Comparison of ENCODE assay signal across 8 cellular contexts in genomic region chr9:86354882-86355399, GRCh38. TPM values are rescaled to one million over a fixed set of nuclear protein-coding genes. Genes with fewer than 3 reads are reported as not detected.
DNase-seq lines count a peak whose midpoint lies in the region; ATAC-seq, FAIRE-seq and TF ChIP-seq lines count a peak whose summit lies in the region.

No MANE protein-coding gene starts in this region.

- DNase-seq in A549 (ENCODE audit: low read depth in 1 of 2, low spot score in 1 of 2), result peak in 1 of 2 experiments; percentile 28
- DNase-seq in HAP-1 (ENCODE audit: low spot score in 2 of 2), result no peak
- no peak for DNase-seq in activated T-helper 1 cell treated with anti-CD3 and anti-CD28 coated beads, Interleukin-12 subunit alpha, Interleukin-12 subunit beta, Interleukin-2, Interleukin-4 antibody, amounts not matched to agents 30 ng/mL and 10 ng/mL and 1 ng/mL, durations not matched to agents 14 hours and 24 hours and 36 hours (ENCODE audit: low spot score)
- DNase-seq in hepatic stellate cell (ENCODE audit: low spot score), result peak; percentile 36
- DNase-seq in small intestine, result no peak
- DNase-seq in effector CD8-positive, alpha-beta T cell (lab: John Stamatoyannopoulos, UW), result no peak

- no peak for TF ChIP-seq POLR2A in A549 (IDR thresholded peaks at IDR 0.05; ENCODE audit: low read length)

- H3K36me3 ChIP-seq in HAP-1 (replicated peaks), result no peaks in the 10 kb centered on the region; the same call in 1 of the 2 replicates
- H3K36me3 ChIP-seq in small intestine (ENCODE audit: control insufficient read depth in 2 of 2, insufficient read depth in 2 of 2, low read length in 2 of 2), result peaks cover 0 to 2% of the 10 kb centered on the region in 2 donors

- 38% methylated on average over 14 of the region's 20 CpGs for WGBS in A549 (ENCODE audit: missing lambda C conversion rate)
- WGBS in small intestine, 3 donors, result 17 to 23% (median 20%) methylated on average over 20 of the region's 20 CpGs

- in situ Hi-C loops in HAP-1 (cut with MboI; ENCODE audit: low sequenced_read_pairs), result loop anchor here (5.0 kb wide), 1 partner anchor 68 kb away; no protein-coding TSS in a partner anchor

- CTCF ChIA-PET in A549 (lab: Yijun Ruan, JAX), result interaction anchor here (0.9 kb wide), 1 partner anchor 51 kb away, joined by 3 read pairs; no protein-coding TSS in a partner anchor

- peak; percentile 9 to 41; a peak in 3 of 6 replicates for ATAC-seq in A549
- no peak for ATAC-seq in GM18498 (IDR thresholded peaks at IDR 0.05; ENCODE audit: unreplicated experiment)
- no peak for ATAC-seq in HG03025 (IDR thresholded peaks at IDR 0.05; ENCODE audit: low FRiP score, unreplicated experiment)

- H3K4me2 ChIP-seq in A549, result peak overlapping the region; percentile 93

- H3K27ac Mint-ChIP-seq in activated T-helper 1 cell treated with anti-CD3 and anti-CD28 coated beads, Interleukin-12 subunit alpha, Interleukin-12 subunit beta, Interleukin-2, Interleukin-4 antibody, amounts not matched to agents 30 ng/mL and 10 ng/mL and 1 ng/mL, durations not matched to agents 14 hours and 24 hours and 36 hours, result peak overlapping the region; percentile 86

- H3K9me3 Mint-ChIP-seq in activated T-helper 1 cell treated with anti-CD3 and anti-CD28 coated beads, Interleukin-12 subunit alpha, Interleukin-12 subunit beta, Interleukin-2, Interleukin-4 antibody, amounts not matched to agents 30 ng/mL and 10 ng/mL and 1 ng/mL, durations not matched to agents 14 hours and 24 hours and 36 hours, result peaks cover 3% of the 10 kb centered on the region

- TF ChIP-seq RAD21 in A549 (conservative IDR thresholded peaks at IDR 0.05 in 1 of 2, IDR thresholded peaks at IDR 0.05 in 1 of 2), result 0 out of 5 replicates have a peak, but pooled peaks of 1 of the 2 experiments have one; percentile 4

- H3K27ac ChIP-seq in A549, result peak overlapping the region; percentile 76 to 98
- H3K27ac ChIP-seq in small intestine (ENCODE audit: low read depth in 1 of 2, low read length in 1 of 2), result peak overlapping the region; percentile 63 to 99

- POLR2A ChIA-PET in A549 (lab: Yijun Ruan, JAX), result no interaction called here

- H3K9me3 ChIP-seq in A549, result no peaks in the 10 kb centered on the region
- H3K9me3 ChIP-seq in HAP-1, result no peaks in the 10 kb centered on the region
- H3K9me3 ChIP-seq in small intestine (ENCODE audit: control insufficient read depth, low read depth), result no peaks in the 10 kb centered on the region

- H3K27me3 ChIP-seq in HAP-1 (ENCODE audit: low read depth), result no peaks in the 10 kb centered on the region
- H3K27me3 ChIP-seq in small intestine (ENCODE audit: control insufficient read depth in 2 of 2, insufficient read depth in 2 of 2, low read length in 2 of 2), result no peaks in the 10 kb centered on the region

- H3K36me3 Mint-ChIP-seq in activated T-helper 1 cell treated with anti-CD3 and anti-CD28 coated beads, Interleukin-12 subunit alpha, Interleukin-12 subunit beta, Interleukin-2, Interleukin-4 antibody, amounts not matched to agents 30 ng/mL and 10 ng/mL and 1 ng/mL, durations not matched to agents 14 hours and 24 hours and 36 hours (ENCODE audit: low read depth), result peaks cover 28% of the 10 kb centered on the region

- peak overlapping the region; percentile 74 for H3K4me3 ChIP-seq in A549
- H3K4me3 ChIP-seq in HAP-1, result peak overlapping the region; percentile 95
- H3K4me3 ChIP-seq in small intestine (ENCODE audit: low read depth in 1 of 2, low read length in 2 of 2), result peak overlapping the region; percentile 76 to 96

- peaks cover 37% of the 10 kb centered on the region for H3K4me1 Mint-ChIP-seq in activated T-helper 1 cell treated with anti-CD3 and anti-CD28 coated beads, Interleukin-12 subunit alpha, Interleukin-12 subunit beta, Interleukin-2, Interleukin-4 antibody, amounts not matched to agents 30 ng/mL and 10 ng/mL and 1 ng/mL, durations not matched to agents 14 hours and 24 hours and 36 hours (ENCODE audit: low read depth)

- intact Hi-C loops in activated T-helper 1 cell treated with anti-CD3 and anti-CD28 coated beads, Interleukin-12 subunit alpha, Interleukin-12 subunit beta, Interleukin-2, Interleukin-4 antibody, amounts not matched to agents 30 ng/mL and 10 ng/mL and 1 ng/mL, durations not matched to agents 14 hours and 24 hours and 36 hours (cut with micrococcal nuclease), result loop anchor here (1.0 to 10.0 kb wide), 9 partner anchors 52 to 1947 kb away; partner anchors contain the start of genes AGTPBP1, GAS1 and ISCA1

- peaks cover 20% of the 10 kb centered on the region for H3K4me1 ChIP-seq in A549
- H3K4me1 ChIP-seq in HAP-1, result peaks cover 22% of the 10 kb centered on the region
- peaks cover 2 to 8% of the 10 kb centered on the region in 2 donors for H3K4me1 ChIP-seq in small intestine (ENCODE audit: control insufficient read depth in 2 of 2, insufficient read depth in 1 of 2, low read depth in 1 of 2, low read length in 1 of 2)

- no peak for TF ChIP-seq CTCF in A549 (IDR thresholded peaks at IDR 0.05)

- no peak for TF ChIP-seq EP300 in A549 (IDR thresholded peaks at IDR 0.05)

- FAIRE-seq in A549 (lab: Jason Lieb, UNC) (no peak), small intestine (lab: Jason Lieb, UNC) (no peak)

- H3K4me3 Mint-ChIP-seq in activated T-helper 1 cell treated with anti-CD3 and anti-CD28 coated beads, Interleukin-12 subunit alpha, Interleukin-12 subunit beta, Interleukin-2, Interleukin-4 antibody, amounts not matched to agents 30 ng/mL and 10 ng/mL and 1 ng/mL, durations not matched to agents 14 hours and 24 hours and 36 hours, result peak overlapping the region; percentile 99

- peaks cover 23% of the 10 kb centered on the region for H3K27me3 Mint-ChIP-seq in activated T-helper 1 cell treated with anti-CD3 and anti-CD28 coated beads, Interleukin-12 subunit alpha, Interleukin-12 subunit beta, Interleukin-2, Interleukin-4 antibody, amounts not matched to agents 30 ng/mL and 10 ng/mL and 1 ng/mL, durations not matched to agents 14 hours and 24 hours and 36 hours (ENCODE audit: insufficient read depth)

TF ChIP-seq in A549, 52 proteins besides CTCF, POLR2A, EP300 and RAD21:
- TF ChIP-seq RNF2 (IDR thresholded peaks at IDR 0.05; ENCODE audit: borderline replicate concordance, low read depth), result peak; percentile 45; the same call in 1 of the 2 replicates
- no peak for TF ChIP-seq PBX3 (IDR thresholded peaks at IDR 0.05)
TF ChIP-seq in A549: peak in this region for 1.

RNA-seq across cellular contexts. Expression of gene TUT7, which starts 0.7 kb away (rescaled TPM):
- polyA plus RNA-seq in A549 (2011; rRNA removed), result 26.0 and 27.0 TPM in 2 replicates
- 3.4 and 3.9 TPM in 2 replicates for polyA plus RNA-seq in A549 (2012; cell fraction: cytosol; rRNA removed)
- 2.7 and 4.1 TPM in 2 replicates for polyA plus RNA-seq in A549 (2012; cell fraction: nucleus; rRNA removed)
- 12.1 to 12.7 TPM (median 12.4 TPM) in 3 replicates for polyA plus RNA-seq in A549 (2017; fragmentation: RNase III; extraction: RNeasy Plus Mini Kit Qiagen cat#74134 plus additional on column Dnase treatment)
- polyA minus RNA-seq in A549 (2011; rRNA and poly(A)+ RNA removed), result 17.2 and 20.4 TPM in 2 replicates
- 44.1 and 44.5 TPM in 2 replicates for total RNA-seq in activated T-helper 1 cell treated with anti-CD3 and anti-CD28 coated beads, Interleukin-12 subunit alpha, Interleukin-12 subunit beta, Interleukin-2, Interleukin-4 antibody, amounts not matched to agents 30 ng/mL and 10 ng/mL and 1 ng/mL, durations not matched to agents 14 hours and 24 hours and 36 hours
- polyA plus RNA-seq in small intestine, result 10 to 100 TPM; 11.1 to 28.6 (median 17.8) TPM

Comparison
In these comparisons a context has a peak if more than half of its experiments do, and no peak if none do; other contexts are left out.
1. ATAC-seq: peak in A549 (2 of 2); none in GM18498 (single experiment) and HG03025 (single experiment).
2. Peak in every context shown above with its lines, with median percentiles within 50 percentile points of each other: H3K4me3 ChIP-seq.